8 cellular contexts compared by ENCODE assay signal in the genomic region with DNA sequence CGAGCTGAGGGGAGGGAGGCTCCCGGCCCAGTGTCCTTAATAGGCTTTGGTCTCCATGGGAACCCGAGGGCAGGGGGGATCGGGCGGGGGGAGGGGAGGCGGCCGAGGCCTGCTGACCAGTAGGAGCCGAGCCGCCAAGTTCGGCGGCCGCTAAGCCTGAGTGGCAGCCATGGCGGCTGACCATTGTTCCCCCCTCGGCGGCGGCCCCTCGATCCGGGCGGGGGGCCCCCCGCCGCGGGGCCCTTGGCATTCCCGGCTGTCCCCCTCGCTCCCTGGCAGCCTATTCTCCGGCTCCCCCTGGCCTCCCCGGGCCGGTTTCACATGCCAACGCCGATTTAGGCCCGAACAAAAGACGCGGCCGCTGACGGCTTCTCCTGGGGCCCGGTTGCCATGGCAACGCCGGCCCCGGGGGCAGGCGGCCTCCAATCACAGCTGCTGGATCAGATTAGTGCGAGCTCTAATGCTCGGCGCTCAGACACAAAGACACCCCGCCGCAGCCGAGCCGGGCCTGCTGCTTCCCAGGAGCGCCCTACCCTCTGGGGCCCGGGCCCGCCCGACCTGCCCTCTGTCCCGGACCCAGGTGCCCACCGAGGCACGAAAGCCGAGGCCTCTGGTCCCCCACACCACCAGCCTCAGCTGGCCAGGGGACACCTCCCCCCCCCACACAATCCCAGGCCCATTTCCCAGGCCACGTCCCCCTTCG. TPM values are rescaled to one million over a fixed set of nuclear protein-coding genes. Genes with fewer than 3 reads are reported as not detected.
A peak's percentile ranks its signal among the peaks of the same experiment; 100 is the strongest.
DNase-seq lines count a peak whose midpoint lies in the region; ATAC-seq and TF ChIP-seq lines count a peak whose summit lies in the region.

No MANE protein-coding gene starts in this region.

- peak; percentile 42 for ATAC-seq in activated naive CD8-positive, alpha-beta T cell treated with anti-CD3 and anti-CD28 coated beads, Interleukin-2, amount 50 U/mL, for 24 hours
- ATAC-seq in heart right ventricle (peak; percentile 27 to 78 (median 62)), psoas muscle (peak in 3 of 4 donors; percentile 23 to 50 (median 37)), GM21737 (IDR thresholded peaks at IDR 0.05; ENCODE audit: unreplicated experiment) (no peak), HG02763 (IDR thresholded peaks at IDR 0.05; ENCODE audit: unreplicated experiment) (no peak), GM21381 (IDR thresholded peaks at IDR 0.05; ENCODE audit: unreplicated experiment) (no peak)

- H3K36me3 ChIP-seq in BJ (ENCODE audit: control insufficient read depth, insufficient read depth, low read length) (no peaks in the 10 kb centered on the region), heart right ventricle (peaks cover 0 to 5% (median 0%) of the 10 kb centered on the region in 9 donors), psoas muscle (ENCODE audit: insufficient read depth in 1 of 2, low read depth in 1 of 2) (no peaks in the 10 kb centered on the region)

- intact Hi-C loops in heart right ventricle (cut with DNase I): loop anchor here in 1 of 10 donors (10.0 kb wide), 1 partner anchor 53 kb away; no protein-coding TSS in a partner anchor
- intact Hi-C loops in psoas muscle (cut with DNase I): no loop called here

- TF ChIP-seq CTCF in BJ (IDR thresholded peaks at IDR 0.05; ENCODE audit: insufficient read depth, low read depth, low read length) (no peak), heart right ventricle (IDR thresholded peaks at IDR 0.05) (no peak), psoas muscle (IDR thresholded peaks at IDR 0.05) (no peak)

- H3K27ac Mint-ChIP-seq in activated naive CD8-positive, alpha-beta T cell treated with anti-CD3 and anti-CD28 coated beads, Interleukin-2, amount 50 U/mL, for 24 hours: no peak overlapping the region

- POLR2A ChIA-PET in BJ (lab: Charles Lee): no interaction called here

- peaks cover 65% of the 10 kb centered on the region for H3K27me3 Mint-ChIP-seq in activated naive CD8-positive, alpha-beta T cell treated with anti-CD3 and anti-CD28 coated beads, Interleukin-2, amount 50 U/mL, for 24 hours

- no peaks in the 10 kb centered on the region for H3K9me3 Mint-ChIP-seq in activated naive CD8-positive, alpha-beta T cell treated with anti-CD3 and anti-CD28 coated beads, Interleukin-2, amount 50 U/mL, for 24 hours

- no peaks in the 10 kb centered on the region for H3K9me3 ChIP-seq in heart right ventricle
- H3K9me3 ChIP-seq in psoas muscle: no peaks in the 10 kb centered on the region

- 12 to 15% methylated on average over 55 to 56 of the region's 56 CpGs for WGBS in heart right ventricle, 2 donors
- WGBS in psoas muscle, 3 donors: 7 to 19% (median 10%) methylated on average over 27 to 56 of the region's 56 CpGs

- H3K36me3 Mint-ChIP-seq in activated naive CD8-positive, alpha-beta T cell treated with anti-CD3 and anti-CD28 coated beads, Interleukin-2, amount 50 U/mL, for 24 hours (ENCODE audit: low read depth): no peaks in the 10 kb centered on the region

- no peak overlapping the region for H3K4me3 Mint-ChIP-seq in activated naive CD8-positive, alpha-beta T cell treated with anti-CD3 and anti-CD28 coated beads, Interleukin-2, amount 50 U/mL, for 24 hours

- H3K27ac ChIP-seq in heart right ventricle (peak overlapping the region in 5 of 10 donors; percentile 26 to 65 (median 53)), psoas muscle (no peak overlapping the region)

- H3K27me3 ChIP-seq in BJ (ENCODE audit: control insufficient read depth, insufficient read depth, low read length) (peaks cover 18% of the 10 kb centered on the region), heart right ventricle (peaks cover 0 to 56% (median 4%) of the 10 kb centered on the region in 7 donors), psoas muscle (ENCODE audit: insufficient read depth in 3 of 3, low read length in 2 of 3) (peaks cover 0 to 34% (median 7%) of the 10 kb centered on the region in 3 donors)

- no peak for DNase-seq in BJ (ENCODE audit: low read depth)
- peak; percentile 95 for DNase-seq in NCI-H1105 (lab: John Stamatoyannopoulos, UW)
- peak; percentile 24 for DNase-seq in activated naive CD8-positive, alpha-beta T cell treated with anti-CD3 and anti-CD28 coated beads, Interleukin-2, amount 50 U/mL, for 24 hours
- peak; percentile 56 to 71 for DNase-seq in heart right ventricle
- peak; percentile 53 to 68 for DNase-seq in psoas muscle

- H3K4me1 ChIP-seq in heart right ventricle (peaks cover 0 to 19% (median 2%) of the 10 kb centered on the region in 9 donors), psoas muscle (no peaks in the 10 kb centered on the region)

- peak overlapping the region; percentile 23; the same call in 1 of the 2 replicates for H3K4me3 ChIP-seq in BJ (ENCODE audit: low read depth, low read length)
- peak overlapping the region in 9 of 10 donors; percentile 29 to 54 (median 40) for H3K4me3 ChIP-seq in heart right ventricle
- H3K4me3 ChIP-seq in psoas muscle: peak overlapping the region; percentile 53

- peaks cover 7% of the 10 kb centered on the region for H3K4me1 Mint-ChIP-seq in activated naive CD8-positive, alpha-beta T cell treated with anti-CD3 and anti-CD28 coated beads, Interleukin-2, amount 50 U/mL, for 24 hours

- CTCF ChIA-PET in BJ (lab: Yijun Ruan, JAX): interaction anchor here (0.9 kb wide), 1 partner anchor 13 kb away, joined by 5 read pairs; no protein-coding TSS in a partner anchor

RNA-seq across cellular contexts. Expression of gene MSI1, which starts 7.3 kb away (rescaled TPM):
- polyA plus RNA-seq in BJ (2011; rRNA removed) (not detected in 2 replicates), heart right ventricle (1 to 10 TPM; 1.1 to 2.9 TPM), psoas muscle (under 1 TPM in 2 of 3 donors, not detected in 1; 0.03 to 0.04 TPM)
- not detected in 2 replicates for polyA minus RNA-seq in BJ (2011; rRNA and poly(A)+ RNA removed)
- total RNA-seq in heart right ventricle (1 to 10 TPM; 2.8 to 9.6 (median 6.4) TPM), psoas muscle (under 1 TPM in 2 of 4 donors, not detected in 2; 0.06 to 0.20 TPM)

RNA-seq across cellular contexts. Expression of gene PLA2G1B, which starts 34.1 kb away (rescaled TPM):
- polyA plus RNA-seq in BJ (2011; rRNA removed) (not detected in 2 replicates), heart right ventricle (under 1 TPM in 1 of 2 donors, not detected in 1; 0.22 TPM), psoas muscle (under 1 TPM in 2 of 3 donors, not detected in 1; 0.39 to 0.81 TPM)
- not detected in 2 replicates for polyA minus RNA-seq in BJ (2011; rRNA and poly(A)+ RNA removed)
- total RNA-seq in heart right ventricle (1 to 10 TPM in 3 of 10 donors, under 1 TPM in 4, not detected in 3; 0.65 to 1.8 (median 0.89) TPM), psoas muscle (1 to 10 TPM in 1 of 4 donors, not detected in 3; 1.0 TPM)

RNA-seq across cellular contexts. Expression of gene SIRT4, which starts 59.5 kb away (rescaled TPM):
- polyA plus RNA-seq in BJ (2011; rRNA removed) (1.2 and 1.5 TPM in 2 replicates), heart right ventricle (1 to 10 TPM; 2.8 to 6.2 TPM), psoas muscle (10 to 100 TPM in 1 of 3 donors, 1 to 10 TPM in 2; 3.4 to 10.7 (median 5.4) TPM)
- 0.51 and 1.7 TPM in 2 replicates for polyA minus RNA-seq in BJ (2011; rRNA and poly(A)+ RNA removed)
- total RNA-seq in heart right ventricle (1 to 10 TPM; 3.7 to 9.0 (median 4.7) TPM), psoas muscle (1 to 10 TPM; 2.3 to 7.7 (median 4.8) TPM)

Comparison
In these comparisons a context has a peak if more than half of its experiments do, and no peak if none do; other contexts are left out.
1. ATAC-seq: peak in activated naive CD8-positive, alpha-beta T cell treated with anti-CD3 and anti-CD28 coated beads, Interleukin-2, amount 50 U/mL, for 24 hours (single experiment), heart right ventricle (8 of 8) and psoas muscle (3 of 4); none in GM21737 (single experiment), HG02763 (single experiment) and GM21381 (single experiment).
2. Peak in every context shown above with its lines, with median percentiles within 50 percentile points of each other: H3K4me3 ChIP-seq.